ENCODE assay signal across 10 cellular contexts in genomic region chr2:85890522-85891176, GRCh38. TPM values are rescaled to one million over a fixed set of nuclear protein-coding genes. Genes with fewer than 3 reads are reported as not detected.
DNase-seq lines count a peak whose midpoint lies in the region; ATAC-seq, FAIRE-seq and TF ChIP-seq lines count a peak whose summit lies in the region.
"Had no signal": no experiment of that assay in that cellular context is flagged by ENCODE, and none has a peak within 500 bp of the region (broad histone marks: within the 10 kb centered on the region; RNA-seq: fewer than 3 reads in every experiment).

No MANE protein-coding gene starts in this region.

- no peaks in the 10 kb centered on the region for H3K27me3 ChIP-seq in tibial artery

- peak overlapping the region; percentile 94 for H3K4me2 ChIP-seq in A549

- peak overlapping the region; percentile 88 to 97 for H3K27ac ChIP-seq in A549
- H3K27ac ChIP-seq in tibial artery: no peak overlapping the region

- DNase-seq in A549 (ENCODE audit: low read depth in 1 of 2, low spot score in 1 of 2): no peak
- peak; percentile 32 for DNase-seq in ELF-1 (ENCODE audit: low read depth, low spot score)
- DNase-seq in activated naive CD8-positive, alpha-beta T cell treated with anti-CD3 and anti-CD28 coated beads, Interleukin-2, amount 10 ng/mL, durations not matched to agents 7 days and 5 days: no peak
- DNase-seq in midbrain (lab: John Stamatoyannopoulos, UW): peak; percentile 45
- no peak for DNase-seq in tibial artery
- DNase-seq in HPDE6-E6E7 (ENCODE audit: extremely low spot score): no peak
- DNase-seq: NCI-H446 treated with DMSO at 0.1 percent for 48 hours had no signal

- ATAC-seq in A549 (no peak), GM19463 (IDR thresholded peaks at IDR 0.05; ENCODE audit: unreplicated experiment) (no peak), GM21576 (IDR thresholded peaks at IDR 0.05; ENCODE audit: unreplicated experiment) (no peak)
- ATAC-seq in activated naive CD8-positive, alpha-beta T cell treated with anti-CD3 and anti-CD28 coated beads, Interleukin-2, amount 10 ng/mL, durations not matched to agents 7 days and 5 days (ENCODE audit: low read depth): no peak

- H3K4me1 Mint-ChIP-seq in activated naive CD8-positive, alpha-beta T cell treated with anti-CD3 and anti-CD28 coated beads, Interleukin-2, amount 10 ng/mL, durations not matched to agents 7 days and 5 days: peaks cover 56% of the 10 kb centered on the region

- peaks cover 5% of the 10 kb centered on the region for H3K9me3 Mint-ChIP-seq in activated naive CD8-positive, alpha-beta T cell treated with anti-CD3 and anti-CD28 coated beads, Interleukin-2, amount 10 ng/mL, durations not matched to agents 7 days and 5 days

- peak overlapping the region; percentile 82 for H3K27ac Mint-ChIP-seq in activated naive CD8-positive, alpha-beta T cell treated with anti-CD3 and anti-CD28 coated beads, Interleukin-2, amount 10 ng/mL, durations not matched to agents 7 days and 5 days

- intact Hi-C loops in tibial artery (cut with DNase I; ENCODE audit: low total_unique reads): loop anchor here (10.0 kb wide), 1 partner anchor 104 kb away; no protein-coding TSS in a partner anchor

- TF ChIP-seq CTCF in A549 (IDR thresholded peaks at IDR 0.05): no peak
- no peak for TF ChIP-seq CTCF in tibial artery (IDR thresholded peaks at IDR 0.05)

- TF ChIP-seq POLR2A in A549 (IDR thresholded peaks at IDR 0.05; ENCODE audit: low read length): no peak

- 89% methylated on average over 5 of the region's 5 CpGs for WGBS in A549 (ENCODE audit: missing lambda C conversion rate)

- CTCF ChIA-PET in A549 (lab: Yijun Ruan, JAX): interaction anchor here (1.1 to 12.8 kb wide), 16 partner anchors 11 to 229 kb away, joined by 3 to 238 read pairs (median 23); no protein-coding TSS in a partner anchor

- H3K9me3 ChIP-seq in A549 (peaks cover 10% of the 10 kb centered on the region; the same call in 2 of the 3 replicates), tibial artery (no peaks in the 10 kb centered on the region)

- H3K27me3 Mint-ChIP-seq in activated naive CD8-positive, alpha-beta T cell treated with anti-CD3 and anti-CD28 coated beads, Interleukin-2, amount 10 ng/mL, durations not matched to agents 7 days and 5 days: no peaks in the 10 kb centered on the region

- no peak for TF ChIP-seq EP300 in A549 (IDR thresholded peaks at IDR 0.05)

- peaks cover 26% of the 10 kb centered on the region for H3K36me3 Mint-ChIP-seq in activated naive CD8-positive, alpha-beta T cell treated with anti-CD3 and anti-CD28 coated beads, Interleukin-2, amount 10 ng/mL, durations not matched to agents 7 days and 5 days

- POLR2A ChIA-PET in A549 (lab: Yijun Ruan, JAX): interaction anchor here (0.8 to 3.1 kb wide), 2 partner anchors 31 to 46 kb away, joined by 3 to 22 read pairs; no protein-coding TSS in a partner anchor
- POLR2A ChIA-PET in activated naive CD8-positive, alpha-beta T cell treated with anti-CD3 and anti-CD28 coated beads, Interleukin-2, amount 10 ng/mL, durations not matched to agents 7 days and 5 days (lab: Charles Lee): interaction anchor here (0.6 to 6.6 kb wide), 8 partner anchors 10 to 190 kb away, joined by 3 to 74 read pairs (median 14); no protein-coding TSS in a partner anchor

- no peaks in the 10 kb centered on the region for H3K36me3 ChIP-seq in tibial artery

- H3K4me1 ChIP-seq in A549 (peaks cover 68% of the 10 kb centered on the region), tibial artery (peaks cover 0 to 37% (median 23%) of the 10 kb centered on the region in 4 donors)

- no peak for FAIRE-seq in A549 (lab: Jason Lieb, UNC)
- FAIRE-seq: G401.6 had no signal

- H3K4me3 ChIP-seq in A549 (peak overlapping the region; percentile 77; the same call in 1 of the 3 replicates), tibial artery (no peak overlapping the region)

- TF ChIP-seq RAD21 in A549 (conservative IDR thresholded peaks at IDR 0.05 in 1 of 2, IDR thresholded peaks at IDR 0.05 in 1 of 2): no peak

- peak overlapping the region; percentile 73 for H3K4me3 Mint-ChIP-seq in activated naive CD8-positive, alpha-beta T cell treated with anti-CD3 and anti-CD28 coated beads, Interleukin-2, amount 10 ng/mL, durations not matched to agents 7 days and 5 days

TF ChIP-seq in A549, 52 proteins besides CTCF, POLR2A, EP300 and RAD21 (continues in another document):
- TF ChIP-seq KDM5A (IDR thresholded peaks at IDR 0.05) (no peak), MAX (IDR thresholded peaks at IDR 0.05) (peak; percentile 37), CBX8 (IDR thresholded peaks at IDR 0.05) (no peak), FOXS1 (CRISPR knock-in tag; IDR thresholded peaks at IDR 0.05) (peak; percentile 76), HES2 (IDR thresholded peaks at IDR 0.05) (no peak), RCOR1 (IDR thresholded peaks at IDR 0.05; ENCODE audit: low read depth, low read length) (no peak), SREBF2 (IDR thresholded peaks at IDR 0.05) (no peak), NPAS2 (CRISPR knock-in tag; IDR thresholded peaks at IDR 0.05; ENCODE audit: borderline replicate concordance) (no peak), HOXB13 (CRISPR knock-in tag; IDR thresholded peaks at IDR 0.05; ENCODE audit: low read depth) (peak; percentile 97), EHF (CRISPR knock-in tag; IDR thresholded peaks at IDR 0.05) (peak; percentile 95), ZSCAN20 (CRISPR knock-in tag; IDR thresholded peaks at IDR 0.05) (peak; percentile 95), TP53 (CRISPR knock-in tag; IDR thresholded peaks at IDR 0.05) (peak; percentile 62; the same call in 1 of the 2 replicates), JUN (IDR thresholded peaks at IDR 0.05) (no peak), JUNB (IDR thresholded peaks at IDR 0.05) (no peak), HOXB5 (CRISPR knock-in tag; IDR thresholded peaks at IDR 0.05) (peak; percentile 95), HMGXB4 (CRISPR knock-in tag; IDR thresholded peaks at IDR 0.05; ENCODE audit: borderline replicate concordance) (no peak), PHF8 (IDR thresholded peaks at IDR 0.05; ENCODE audit: borderline replicate concordance, low read depth) (no peak), FOSL2 (IDR thresholded peaks at IDR 0.05) (no peak), FOSL2 (CRISPR knock-in tag; IDR thresholded peaks at IDR 0.05) (0 out of 2 replicates have a peak, but pooled peaks have one; percentile 26), CHD4 (IDR thresholded peaks at IDR 0.05; ENCODE audit: borderline replicate concordance) (no peak), SMC3 (IDR thresholded peaks at IDR 0.05) (no peak), KDM1A (IDR thresholded peaks at IDR 0.05; ENCODE audit: low read depth) (no peak), GATA3 (IDR thresholded peaks at IDR 0.05; ENCODE audit: borderline replicate concordance) (no peak)
- TF ChIP-seq, protein P1, sequence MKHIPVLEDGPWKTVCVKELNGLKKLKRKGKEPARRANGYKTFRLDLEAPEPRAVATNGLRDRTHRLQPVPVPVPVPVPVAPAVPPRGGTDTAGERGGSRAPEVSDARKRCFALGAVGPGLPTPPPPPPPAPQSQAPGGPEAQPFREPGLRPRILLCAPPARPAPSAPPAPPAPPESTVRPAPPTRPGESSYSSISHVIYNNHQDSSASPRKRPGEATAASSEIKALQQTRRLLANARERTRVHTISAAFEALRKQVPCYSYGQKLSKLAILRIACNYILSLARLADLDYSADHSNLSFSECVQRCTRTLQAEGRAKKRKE (CRISPR knock-in tag; IDR thresholded peaks at IDR 0.05; ENCODE audit: low read depth): peak; percentile 97
- TF ChIP-seq, protein P2, sequence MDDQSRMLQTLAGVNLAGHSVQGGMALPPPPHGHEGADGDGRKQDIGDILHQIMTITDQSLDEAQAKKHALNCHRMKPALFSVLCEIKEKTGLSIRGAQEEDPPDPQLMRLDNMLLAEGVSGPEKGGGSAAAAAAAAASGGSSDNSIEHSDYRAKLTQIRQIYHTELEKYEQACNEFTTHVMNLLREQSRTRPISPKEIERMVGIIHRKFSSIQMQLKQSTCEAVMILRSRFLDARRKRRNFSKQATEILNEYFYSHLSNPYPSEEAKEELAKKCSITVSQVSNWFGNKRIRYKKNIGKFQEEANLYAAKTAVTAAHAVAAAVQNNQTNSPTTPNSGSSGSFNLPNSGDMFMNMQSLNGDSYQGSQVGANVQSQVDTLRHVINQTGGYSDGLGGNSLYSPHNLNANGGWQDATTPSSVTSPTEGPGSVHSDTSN (IDR thresholded peaks at IDR 0.05): no peak

RNA-seq across cellular contexts. Expression of gene ST3GAL5, which starts 1.9 kb away (rescaled TPM):
- polyA plus RNA-seq in A549 (2011; rRNA removed): 115 and 119 TPM in 2 replicates
- polyA plus RNA-seq in A549 (2012; cell fraction: cytosol; rRNA removed): 48.7 and 50.3 TPM in 2 replicates
- 37.9 and 52.9 TPM in 2 replicates for polyA plus RNA-seq in A549 (2012; cell fraction: nucleus; rRNA removed)
- 34.1 to 36.9 TPM (median 35.9 TPM) in 3 replicates for polyA plus RNA-seq in A549 (2017; fragmentation: RNase III; extraction: RNeasy Plus Mini Kit Qiagen cat#74134 plus additional on column Dnase treatment)
- 59.3 and 67.7 TPM in 2 replicates for polyA minus RNA-seq in A549 (2011; rRNA and poly(A)+ RNA removed)
- 10 to 100 TPM; 59.9 to 62.8 TPM for total RNA-seq in activated naive CD8-positive, alpha-beta T cell treated with anti-CD3 and anti-CD28 coated beads, Interleukin-2, amount 10 ng/mL, durations not matched to agents 7 days and 5 days

Comparison
In these comparisons a context has a peak if more than half of its experiments do, and no peak if none do; other contexts are left out.
1. DNase-seq: peak in ELF-1 (single experiment) and midbrain (single experiment); none in A549 (0 of 2), activated naive CD8-positive, alpha-beta T cell treated with anti-CD3 and anti-CD28 coated beads, Interleukin-2, amount 10 ng/mL, durations not matched to agents 7 days and 5 days (single experiment), tibial artery (0 of 2) and HPDE6-E6E7 (single experiment).
2. H3K27ac ChIP-seq: peak in A549 (2 of 2); none in tibial artery (0 of 2).